ENCODE assay signal across 16 cellular contexts in the genomic region with DNA sequence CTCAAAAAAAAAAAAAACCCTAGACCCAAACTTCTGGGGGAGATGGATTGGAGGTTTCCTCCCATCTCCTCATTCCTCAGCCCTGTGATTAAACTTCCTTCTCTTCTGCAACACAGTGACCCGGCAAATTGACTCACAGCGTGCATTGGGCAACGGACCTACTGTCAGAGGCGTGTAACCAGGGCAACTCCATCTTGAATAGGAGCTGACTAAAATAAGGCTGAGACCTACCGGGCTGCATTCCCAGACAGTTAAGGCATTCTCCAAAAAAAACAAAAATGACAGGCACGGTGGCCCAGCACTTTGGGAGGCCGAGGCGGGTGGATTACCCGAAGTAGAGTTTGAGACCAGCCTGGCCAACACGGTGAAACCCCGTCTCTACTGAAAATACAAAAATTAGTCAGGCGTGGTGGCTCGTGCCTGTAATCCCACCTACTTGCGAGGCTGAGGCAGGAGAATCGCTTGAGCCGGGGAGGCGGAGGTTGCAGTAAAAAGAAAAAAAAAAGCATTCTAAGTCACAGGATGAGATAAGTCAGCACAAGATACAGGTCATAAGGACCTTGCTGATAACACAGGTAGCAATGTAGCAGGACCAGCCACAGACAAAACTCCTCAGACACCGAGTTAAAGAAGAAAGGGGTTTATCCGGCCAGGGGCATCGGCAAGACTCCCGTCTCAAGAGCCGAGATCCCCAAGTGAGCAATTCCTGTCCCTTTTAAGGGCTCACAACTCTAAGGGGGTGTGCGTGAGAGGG. TPM values are rescaled to one million over a fixed set of nuclear protein-coding genes. Genes with fewer than 3 reads are reported as not detected.
DNase-seq lines count a peak whose midpoint lies in the region; ATAC-seq and TF ChIP-seq lines count a peak whose summit lies in the region.
"Had no signal": no experiment of that assay in that cellular context is flagged by ENCODE, and none has a peak within 500 bp of the region (broad histone marks: within the 10 kb centered on the region; RNA-seq: fewer than 3 reads in every experiment).

No MANE protein-coding gene starts in this region.

- H3F3A ChIP-seq in PC-3 (ENCODE audit: low read length, unreplicated experiment) = no peaks in the 10 kb centered on the region

- H3K27ac ChIP-seq in PC-3 (ENCODE audit: low read length) = no peak overlapping the region
- H3K27ac ChIP-seq in osteoblast (ENCODE audit: low read depth, low read length) = peak overlapping the region; percentile 49
- no peak overlapping the region for H3K27ac ChIP-seq in prostate gland
- H3K27ac ChIP-seq: ascending aorta, parathyroid adenoma, suprapubic skin had no signal

- H3K4me1 ChIP-seq in PC-3 (ENCODE audit: insufficient read depth, low read length) (no peaks in the 10 kb centered on the region), osteoblast (ENCODE audit: insufficient read depth, low read length) (no peaks in the 10 kb centered on the region), prostate gland (replicated peaks) (no peaks in the 10 kb centered on the region)
- H3K4me1 ChIP-seq: ascending aorta, parathyroid adenoma, suprapubic skin had no signal

- DNase-seq in H4 (ENCODE audit: low spot score) (peak; percentile 69), PC-3 (peak; percentile 49), choroid plexus epithelial cell (ENCODE audit: low read depth) (peak; percentile 18), osteoblast (ENCODE audit: insufficient read length, low spot score, missing footprints) (peak; percentile 85), prostate gland (ENCODE audit: low spot score) (no peak), pons (ENCODE audit: low spot score) (no peak)
- DNase-seq: DMS153; kidney glomerular epithelial cell; NCI-H524 treated with DMSO at 0.1 percent for 48 hours; stimulated activated CD4-positive, alpha-beta T cell treated with anti-CD3 and anti-CD28 coated beads, Interleukin-4, amount 100 ng/mL, for 24 hours had no signal

- H4K20me1 ChIP-seq in PC-3 (ENCODE audit: low read length) (no peaks in the 10 kb centered on the region), osteoblast (ENCODE audit: insufficient read depth, low read length) (no peaks in the 10 kb centered on the region)

- TF ChIP-seq CTCF in PC-3 (conservative IDR thresholded peaks at IDR 0.05; ENCODE audit: low read depth, low read length) (no peak), choroid plexus epithelial cell (conservative IDR thresholded peaks at IDR 0.05; ENCODE audit: low read depth, low read length) (no peak), osteoblast (IDR thresholded peaks at IDR 0.05; ENCODE audit: extremely low read depth, low read depth, low read length) (no peak), prostate gland (IDR thresholded peaks at IDR 0.05) (no peak)

- no peak for ATAC-seq in PC-3
- ATAC-seq in GM18505 (IDR thresholded peaks at IDR 0.05; ENCODE audit: unreplicated experiment) = no peak
- no peak for ATAC-seq in HG03521 (IDR thresholded peaks at IDR 0.05; ENCODE audit: unreplicated experiment)

- intact Hi-C loops in PC-3 (cut with micrococcal nuclease) (no loop called here), prostate gland (cut with DNase I) (no loop called here)

- H3K4me3 ChIP-seq in PC-3 (ENCODE audit: low read length) (no peak overlapping the region), choroid plexus epithelial cell (ENCODE audit: low read depth, low read length) (no peak overlapping the region), osteoblast (ENCODE audit: insufficient read depth, low read length) (no peak overlapping the region), prostate gland (no peak overlapping the region)
- H3K4me3 ChIP-seq: ascending aorta, suprapubic skin had no signal

- H3K9ac ChIP-seq in PC-3 (ENCODE audit: low read length) = no peak overlapping the region
- H3K9ac ChIP-seq: parathyroid adenoma had no signal

- CTCF ChIA-PET in PC-3 (lab: Charles Lee) = no interaction called here

- H3K4me2 ChIP-seq in PC-3 (ENCODE audit: low read length) = no peak overlapping the region
- H3K4me2 ChIP-seq in osteoblast (ENCODE audit: insufficient read depth, low read length) = peak overlapping the region; percentile 36

- 77% methylated on average over 23 of the region's 23 CpGs for WGBS in prostate gland

- TF ChIP-seq POLR2A in prostate gland (IDR thresholded peaks at IDR 0.05) = no peak
- no peak for TF ChIP-seq POLR2A in GM18505 (IDR thresholded peaks at IDR 0.05; ENCODE audit: borderline replicate concordance, extremely low read depth, insufficient read depth, insufficient read length)

- BruUV-seq in PC-3 (replicated peaks; lab: Mats Ljungman, UMichigan) = no TSS peak

- H3K36me3 ChIP-seq in PC-3 (ENCODE audit: low read depth, low read length) (no peaks in the 10 kb centered on the region), osteoblast (ENCODE audit: insufficient read depth, low read length) (no peaks in the 10 kb centered on the region), prostate gland (no peaks in the 10 kb centered on the region)
- H3K36me3 ChIP-seq: ascending aorta, suprapubic skin had no signal

- H2AFZ ChIP-seq in PC-3 (ENCODE audit: low read length) = no peak overlapping the region
- H2AFZ ChIP-seq in osteoblast (ENCODE audit: low read length) = no peak overlapping the region
- H2AFZ ChIP-seq: parathyroid adenoma had no signal

- H3K27me3 ChIP-seq in PC-3 (ENCODE audit: low read length) (peaks cover 23% of the 10 kb centered on the region), osteoblast (ENCODE audit: insufficient read depth, low read length) (no peaks in the 10 kb centered on the region), prostate gland (replicated peaks; ENCODE audit: insufficient read depth) (no peaks in the 10 kb centered on the region)
- H3K27me3 ChIP-seq: ascending aorta had no signal

- H3K9me2 ChIP-seq in PC-3 (replicated peaks; ENCODE audit: low read length) = no peaks in the 10 kb centered on the region

- POLR2A ChIA-PET in PC-3 (lab: Charles Lee; ENCODE audit: unreplicated experiment) = no interaction called here

- H3K9me3 ChIP-seq in PC-3 (ENCODE audit: low read length) = no peaks in the 10 kb centered on the region
- H3K9me3 ChIP-seq in osteoblast (ENCODE audit: low read depth, low read length) = no peaks in the 10 kb centered on the region
- H3K9me3 ChIP-seq in prostate gland = no peaks in the 10 kb centered on the region
- H3K9me3 ChIP-seq: ascending aorta, suprapubic skin had no signal

- H3K79me2 ChIP-seq in PC-3 (ENCODE audit: low read length) (no peaks in the 10 kb centered on the region), osteoblast (ENCODE audit: insufficient read depth, low read length) (no peaks in the 10 kb centered on the region)
- H3K79me2 ChIP-seq: parathyroid adenoma had no signal

RNA-seq across cellular contexts. Expression of gene NLRP7, which starts 5.4 kb away (rescaled TPM):
- not detected in 2 replicates for total RNA-seq in H4 (2014; rRNA removed; shearing (Covaris generic))
- not detected in 2 replicates for total RNA-seq in PC-3 (2014; rRNA removed)
- not detected in 2 replicates for total RNA-seq in osteoblast
- 1 to 10 TPM in 1 of 2 donors, not detected in 1; 7.6 TPM for total RNA-seq in prostate gland
- total RNA-seq: ascending aorta; suprapubic skin; T-helper 2 cell treated with Interferon-gamma antibody and Interleukin-4, amounts not matched to agents 100 ng/mL and 5 ng/mL, for 36 hours had no signal

RNA-seq across cellular contexts. Expression of gene NLRP2, which starts 13.4 kb away (rescaled TPM):
- 0.56 TPM in 1 of 2 replicates, not detected in the other for total RNA-seq in H4 (2014; rRNA removed; shearing (Covaris generic))
- total RNA-seq in PC-3 (2014; rRNA removed) (not detected in 2 replicates), osteoblast (0.36 and 3.2 TPM in 2 replicates), prostate gland (10 to 100 TPM; 18.5 to 22.4 TPM)
- total RNA-seq: ascending aorta had no signal

RNA-seq across cellular contexts. Expression of gene NCR1, which starts 46.8 kb away (rescaled TPM):
- 0.06 TPM in 1 of 2 replicates, not detected in the other for total RNA-seq in H4 (2014; rRNA removed; shearing (Covaris generic))
- total RNA-seq in PC-3 (2014; rRNA removed) = not detected in 2 replicates
- 0.36 and 0.59 TPM in 2 replicates for total RNA-seq in osteoblast
- total RNA-seq in prostate gland = under 1 TPM in 1 of 2 donors, not detected in 1; 0.34 TPM
- total RNA-seq: ascending aorta; suprapubic skin; T-helper 2 cell treated with Interferon-gamma antibody and Interleukin-4, amounts not matched to agents 100 ng/mL and 5 ng/mL, for 36 hours had no signal

Comparison
In these comparisons a context has a peak if more than half of its experiments do, and no peak if none do; other contexts are left out.
1. DNase-seq: peak in H4 (single experiment), PC-3 (single experiment), choroid plexus epithelial cell (single experiment) and osteoblast (single experiment); none in prostate gland (single experiment) and pons (single experiment).